ENCODE assay signal across 25 cellular contexts in genomic region chr2:108825736-108826135, GRCh38. TPM values are rescaled to one million over a fixed set of nuclear protein-coding genes. Genes with fewer than 3 reads are reported as not detected.
A peak's percentile ranks its signal among the peaks of the same experiment; 100 is the strongest.
DNase-seq lines count a peak whose midpoint lies in the region; ATAC-seq, FAIRE-seq and TF ChIP-seq lines count a peak whose summit lies in the region.
"Had no signal": no experiment of that assay in that cellular context is flagged by ENCODE, and none has a peak within 500 bp of the region (broad histone marks: within the 10 kb centered on the region; RNA-seq: fewer than 3 reads in every experiment).

No MANE protein-coding gene starts in this region.

- H3K4me1 Mint-ChIP-seq in WTC11: no peaks in the 10 kb centered on the region
- H3K4me1 Mint-ChIP-seq: CD14-positive monocyte; CD8-positive, alpha-beta memory T cell had no signal

- POLR2A ChIA-PET in WTC11 (lab: Charles Lee): no interaction called here

- H3K4me3 ChIP-seq in fibroblast of mammary gland (ENCODE audit: control insufficient read depth, low read depth, low read length): no peak overlapping the region
- H3K4me3 ChIP-seq: MG63 had no signal

- H3K36me3 Mint-ChIP-seq in WTC11: peaks cover 10% of the 10 kb centered on the region; the same call in 1 of the 2 replicates

- TF ChIP-seq POLR2A in H54 (IDR thresholded peaks at IDR 0.05; ENCODE audit: low read depth, low read length): no peak
- TF ChIP-seq POLR2A in erythroblast (IDR thresholded peaks at IDR 0.05; ENCODE audit: low read length): no peak

- ATAC-seq in omental fat pad (ENCODE audit: low FRiP score) (peak; percentile 44), WTC11 (no peak)
- ATAC-seq: HepG2, Panc1 had no signal

- H3K27me3 Mint-ChIP-seq in WTC11 (ENCODE audit: low read depth): no peaks in the 10 kb centered on the region

- H3K9me3 Mint-ChIP-seq in WTC11: no peaks in the 10 kb centered on the region
- H3K9me3 Mint-ChIP-seq: CD8-positive, alpha-beta memory T cell had no signal

- no peak overlapping the region for H3K4me3 Mint-ChIP-seq in WTC11
- H3K4me3 Mint-ChIP-seq: CD14-positive monocyte; CD8-positive, alpha-beta memory T cell had no signal

- FAIRE-seq in H54 (lab: Jason Lieb, UNC): peak; percentile 11
- FAIRE-seq: GM18507, HepG2 had no signal

- TF ChIP-seq CTCF in fibroblast of mammary gland (conservative IDR thresholded peaks at IDR 0.05; ENCODE audit: control insufficient read depth, insufficient read depth, low read depth, low read length) (no peak), omental fat pad (IDR thresholded peaks at IDR 0.05) (no peak), WTC11 (IDR thresholded peaks at IDR 0.05) (no peak)

- no peak overlapping the region for H3K27ac Mint-ChIP-seq in WTC11
- H3K27ac Mint-ChIP-seq: CD14-positive monocyte; CD8-positive, alpha-beta memory T cell had no signal

- CTCF ChIA-PET in WTC11 (lab: Charles Lee): no interaction called here

- no peak for DNase-seq in H54 (ENCODE audit: insufficient read length, low spot score)
- DNase-seq in amniotic epithelial cell (ENCODE audit: low read depth): peak; percentile 15
- peak; percentile 23 for DNase-seq in fibroblast of mammary gland (ENCODE audit: low read depth)
- no peak for DNase-seq in omental fat pad (ENCODE audit: low spot score)
- DNase-seq in WTC11 (ENCODE audit: low spot score): no peak
- no peak for DNase-seq in erythroblast (lab: John Stamatoyannopoulos, UW)
- DNase-seq in stimulated activated CD4-positive, alpha-beta T cell treated with anti-CD3 and anti-CD28 coated beads, Interleukin-2, amount 100 ng/mL, for 24 hours: no peak
- no peak for DNase-seq in middle frontal gyrus (ENCODE audit: extremely low spot score, low spot score)
- DNase-seq: 8988T; ACHN; BE2C; Calu3; CD8-positive, alpha-beta memory T cell; DMS79 treated with DMSO at 0.1 percent for 48 hours; MG63; NCI-H1105 treated with DMSO at 0.1 percent for 48 hours; NCI-H2029; NCI-H446; NCI-H524 treated with DMSO at 0.1 percent for 48 hours; NCI-H774; SHP77 treated with DMSO at 0.1 percent for 48 hours had no signal

TF ChIP-seq in WTC11, 78 proteins besides CTCF, POLR2A, EP300 and RAD21:
- TF ChIP-seq ZBTB21 (CRISPR knock-in tag; IDR thresholded peaks at IDR 0.05; ENCODE audit: borderline replicate concordance) (no peak), USF2 (CRISPR knock-in tag; IDR thresholded peaks at IDR 0.05) (no peak), ZNF138 (CRISPR knock-in tag; conservative IDR thresholded peaks at IDR 0.05) (no peak), RORB (CRISPR knock-in tag; IDR thresholded peaks at IDR 0.05) (no peak), ZNF263 (CRISPR knock-in tag; IDR thresholded peaks at IDR 0.05; ENCODE audit: low read depth) (no peak), EMX1 (CRISPR knock-in tag; IDR thresholded peaks at IDR 0.05) (no peak)

RNA-seq across cellular contexts. Expression of gene CCDC138, which starts 39.2 kb away (rescaled TPM):
- total RNA-seq in omental fat pad (10 to 100 TPM in 1 of 4 donors, 1 to 10 TPM in 3; 1.6 to 10.3 (median 3.2) TPM), WTC11 (2021) (22.8 to 23.7 TPM (median 23.5 TPM) in 3 replicates)

Comparison
In these comparisons a context has a peak if more than half of its experiments do, and no peak if none do; other contexts are left out.
1. DNase-seq: peak in amniotic epithelial cell (single experiment) and fibroblast of mammary gland (single experiment); none in H54 (single experiment), omental fat pad (single experiment), WTC11 (single experiment), erythroblast (0 of 2), stimulated activated CD4-positive, alpha-beta T cell treated with anti-CD3 and anti-CD28 coated beads, Interleukin-2, amount 100 ng/mL, for 24 hours (0 of 2) and middle frontal gyrus (single experiment).